In genomic region chr15:71162309-71162708, GRCh38 we compare ENCODE assay signal across 36 cellular contexts. TPM values are rescaled to one million over a fixed set of nuclear protein-coding genes. Genes with fewer than 3 reads are reported as not detected.
"Had no signal": no experiment of that assay in that cellular context is flagged by ENCODE, and none has a peak within 500 bp of the region (broad histone marks: within the 10 kb centered on the region; RNA-seq: fewer than 3 reads in every experiment).

No MANE protein-coding gene starts in this region.

- H3K27ac ChIP-seq: adrenal gland, ascending aorta, body of pancreas, brain microvascular endothelial cell, cardiac muscle cell had no signal

- H3K4me1 Mint-ChIP-seq: activated naive CD4-positive, alpha-beta T cell treated with anti-CD3 and anti-CD28 coated beads, Interleukin-2, amount 10 ng/mL, durations not matched to agents 7 days and 5 days; activated naive CD4-positive, alpha-beta T cell treated with anti-CD3 and anti-CD28 coated beads, Interleukin-2, amount 50 U/mL, for 24 hours; activated naive CD8-positive, alpha-beta T cell treated with anti-CD3 and anti-CD28 coated beads for 36 hours; activated naive CD8-positive, alpha-beta T cell treated with anti-CD3 and anti-CD28 coated beads, Interleukin-2, amount 10 ng/mL, durations not matched to agents 7 days and 5 days; activated naive CD8-positive, alpha-beta T cell treated with anti-CD3 and anti-CD28 coated beads, Interleukin-2, amount 50 U/mL, for 24 hours; activated T-helper 17 cell treated with anti-CD3 and anti-CD28 coated beads, Interleukin-2, amount 50 U/mL, for 72 hours; brain; central memory CD8-positive, alpha-beta T cell had no signal

- H3K9me3 Mint-ChIP-seq: activated T-helper 1 cell treated with anti-CD3 and anti-CD28 coated beads, Interleukin-12 subunit alpha, Interleukin-12 subunit beta, Interleukin-2, Interleukin-4 antibody, amounts not matched to agents 30 ng/mL and 10 ng/mL and 1 ng/mL, durations not matched to agents 14 hours and 24 hours and 36 hours had no signal

- H3K4me3 ChIP-seq: adrenal gland, ascending aorta, body of pancreas, cardiac muscle cell had no signal

- ATAC-seq: activated naive CD4-positive, alpha-beta T cell treated with anti-CD3 and anti-CD28 coated beads, Interleukin-2, amount 50 U/mL, for 72 hours; activated naive CD8-positive, alpha-beta T cell treated with anti-CD3 and anti-CD28 coated beads, Interleukin-2, amount 50 U/mL, for 24 hours; activated T-cell treated with anti-CD3 and anti-CD28 coated beads, Interleukin-2, amount 50 U/mL, for 4 hours; activated T-cell treated with anti-CD3 and anti-CD28 coated beads, Interleukin-2, amount 50 U/mL, for 72 hours; activated T-helper 17 cell treated with anti-CD3 and anti-CD28 coated beads, Interleukin-2, amount 50 U/mL, for 72 hours; body of pancreas had no signal

- DNase-seq: activated effector memory CD4-positive, alpha-beta T cell treated with anti-CD3 and anti-CD28 coated beads, Interleukin-2, amount 50 U/mL, for 16 hours; activated effector memory CD4-positive, alpha-beta T cell treated with Interleukin-2 at 50 U/mL for 16 hours; activated gamma-delta T cell; activated gamma-delta T cell treated with Interleukin-2 at 50 U/mL for 16 hours; activated naive CD4-positive, alpha-beta T cell; activated naive CD4-positive, alpha-beta T cell treated with anti-CD3 and anti-CD28 coated beads for 36 hours; activated naive CD4-positive, alpha-beta T cell treated with anti-CD3 and anti-CD28 coated beads, Interleukin-2, amount 10 ng/mL, durations not matched to agents 7 days and 5 days; activated naive CD4-positive, alpha-beta T cell treated with anti-CD3 and anti-CD28 coated beads, Interleukin-2, amount 50 U/mL, for 16 hours; activated naive CD4-positive, alpha-beta T cell treated with Interleukin-2 at 50 U/mL for 16 hours; activated naive CD8-positive, alpha-beta T cell treated with anti-CD3 and anti-CD28 coated beads for 36 hours; activated naive CD8-positive, alpha-beta T cell treated with anti-CD3 and anti-CD28 coated beads, Interleukin-2, amount 10 ng/mL, durations not matched to agents 7 days and 5 days; activated naive CD8-positive, alpha-beta T cell treated with anti-CD3 and anti-CD28 coated beads, Interleukin-2, amount 50 U/mL, for 24 hours; activated T-cell treated with anti-CD3 and anti-CD28 coated beads, Interleukin-2, amount 50 U/mL, for 1 hour; activated T-cell treated with anti-CD3 and anti-CD28 coated beads, Interleukin-2, amount 50 U/mL, for 24 hours; activated T-cell treated with anti-CD3 and anti-CD28 coated beads, Interleukin-2, amount 50 U/mL, for 4 hours; activated T-cell treated with anti-CD3 and anti-CD28 coated beads, Interleukin-2, amount 50 U/mL, for 48 hours; activated T-cell treated with anti-CD3 and anti-CD28 coated beads, Interleukin-2, amount 50 U/mL, for 72 hours; adrenal gland; amniotic stem cell; amygdala; anterior cingulate cortex; aorta; body of pancreas; brain microvascular endothelial cell; caudate nucleus; central memory CD4-positive, alpha-beta T cell had no signal

- H3K27me3 ChIP-seq: adrenal gland, ascending aorta, body of pancreas, brain microvascular endothelial cell, cardiac muscle cell had no signal

- H3K27me3 Mint-ChIP-seq: activated naive CD4-positive, alpha-beta T cell treated with anti-CD3 and anti-CD28 coated beads, Interleukin-2, amount 10 ng/mL, durations not matched to agents 7 days and 5 days; brain had no signal

- H3K36me3 ChIP-seq: adrenal gland, ascending aorta, brain microvascular endothelial cell, cardiac muscle cell had no signal

- H3K27ac Mint-ChIP-seq: activated naive CD4-positive, alpha-beta T cell treated with anti-CD3 and anti-CD28 coated beads for 36 hours; activated naive CD4-positive, alpha-beta T cell treated with anti-CD3 and anti-CD28 coated beads, Interleukin-2, amount 10 ng/mL, durations not matched to agents 7 days and 5 days; activated naive CD4-positive, alpha-beta T cell treated with anti-CD3 and anti-CD28 coated beads, Interleukin-2, amount 50 U/mL, for 24 hours; activated naive CD4-positive, alpha-beta T cell treated with anti-CD3 and anti-CD28 coated beads, Interleukin-2, amount 50 U/mL, for 72 hours; activated naive CD8-positive, alpha-beta T cell; activated naive CD8-positive, alpha-beta T cell treated with anti-CD3 and anti-CD28 coated beads for 36 hours; activated naive CD8-positive, alpha-beta T cell treated with anti-CD3 and anti-CD28 coated beads, Interleukin-2, amount 10 ng/mL, durations not matched to agents 7 days and 5 days; activated naive CD8-positive, alpha-beta T cell treated with anti-CD3 and anti-CD28 coated beads, Interleukin-2, amount 50 U/mL, for 24 hours; activated T-cell treated with anti-CD3 and anti-CD28 coated beads, Interleukin-2, amount 50 U/mL, for 24 hours; activated T-cell treated with anti-CD3 and anti-CD28 coated beads, Interleukin-2, amount 50 U/mL, for 72 hours; activated T-helper 1 cell treated with anti-CD3 and anti-CD28 coated beads, Interleukin-12 subunit alpha, Interleukin-12 subunit beta, Interleukin-2, Interleukin-4 antibody, amounts not matched to agents 30 ng/mL and 10 ng/mL and 1 ng/mL, durations not matched to agents 14 hours and 24 hours and 36 hours; activated T-helper 17 cell treated with anti-CD3 and anti-CD28 coated beads, Interleukin-2, amount 50 U/mL, for 72 hours; activated T-helper 2 cell treated with anti-CD3 and anti-CD28 coated beads, Interferon-gamma antibody, Interleukin-2, Interleukin-4, amounts not matched to agents 10 μg/mL and 5 μg/mL and 100 μg/mL, durations not matched to agents 14 hours and 24 hours and 36 hours; brain had no signal

- H3K9me3 ChIP-seq: adrenal gland, ascending aorta, body of pancreas had no signal

- H3K4me1 ChIP-seq: adrenal gland, body of pancreas had no signal

- H3K36me3 Mint-ChIP-seq: activated naive CD4-positive, alpha-beta T cell treated with anti-CD3 and anti-CD28 coated beads, Interleukin-2, amount 10 ng/mL, durations not matched to agents 7 days and 5 days; activated naive CD4-positive, alpha-beta T cell treated with anti-CD3 and anti-CD28 coated beads, Interleukin-2, amount 50 U/mL, for 24 hours; activated naive CD8-positive, alpha-beta T cell; activated naive CD8-positive, alpha-beta T cell treated with anti-CD3 and anti-CD28 coated beads for 36 hours; activated naive CD8-positive, alpha-beta T cell treated with anti-CD3 and anti-CD28 coated beads, Interleukin-2, amount 10 ng/mL, durations not matched to agents 7 days and 5 days had no signal

- H3K4me3 Mint-ChIP-seq: activated naive CD4-positive, alpha-beta T cell treated with anti-CD3 and anti-CD28 coated beads for 36 hours; activated naive CD4-positive, alpha-beta T cell treated with anti-CD3 and anti-CD28 coated beads, Interleukin-2, amount 10 ng/mL, durations not matched to agents 7 days and 5 days; activated naive CD4-positive, alpha-beta T cell treated with anti-CD3 and anti-CD28 coated beads, Interleukin-2, amount 50 U/mL, for 24 hours; activated naive CD8-positive, alpha-beta T cell; activated naive CD8-positive, alpha-beta T cell treated with anti-CD3 and anti-CD28 coated beads for 36 hours; activated naive CD8-positive, alpha-beta T cell treated with anti-CD3 and anti-CD28 coated beads, Interleukin-2, amount 10 ng/mL, durations not matched to agents 7 days and 5 days; activated naive CD8-positive, alpha-beta T cell treated with anti-CD3 and anti-CD28 coated beads, Interleukin-2, amount 50 U/mL, for 24 hours; activated T-cell treated with anti-CD3 and anti-CD28 coated beads, Interleukin-2, amount 50 U/mL, for 24 hours; activated T-cell treated with anti-CD3 and anti-CD28 coated beads, Interleukin-2, amount 50 U/mL, for 4 hours; activated T-cell treated with anti-CD3 and anti-CD28 coated beads, Interleukin-2, amount 50 U/mL, for 72 hours; activated T-helper 1 cell treated with anti-CD3 and anti-CD28 coated beads, Interleukin-12 subunit alpha, Interleukin-12 subunit beta, Interleukin-2, Interleukin-4 antibody, amounts not matched to agents 30 ng/mL and 10 ng/mL and 1 ng/mL, durations not matched to agents 14 hours and 24 hours and 36 hours; activated T-helper 17 cell treated with anti-CD3 and anti-CD28 coated beads, Interleukin-2, amount 50 U/mL, for 72 hours; brain; central memory CD8-positive, alpha-beta T cell had no signal

RNA-seq across cellular contexts. Expression of gene THSD4, which starts 47.0 kb away (rescaled TPM):
- total RNA-seq: activated naive CD4-positive, alpha-beta T cell treated with anti-CD3 and anti-CD28 coated beads for 36 hours; activated naive CD4-positive, alpha-beta T cell treated with anti-CD3 and anti-CD28 coated beads, Interleukin-2, amount 50 U/mL, for 72 hours; activated naive CD8-positive, alpha-beta T cell treated with anti-CD3 and anti-CD28 coated beads for 36 hours; activated naive CD8-positive, alpha-beta T cell treated with anti-CD3 and anti-CD28 coated beads, Interleukin-2, amount 10 ng/mL, durations not matched to agents 7 days and 5 days; activated T-cell treated with anti-CD3 and anti-CD28 coated beads, Interleukin-2, amount 50 U/mL, for 72 hours; activated T-helper 1 cell treated with anti-CD3 and anti-CD28 coated beads, Interleukin-12 subunit alpha, Interleukin-12 subunit beta, Interleukin-2, Interleukin-4 antibody, amounts not matched to agents 30 ng/mL and 10 ng/mL and 1 ng/mL, durations not matched to agents 14 hours and 24 hours and 36 hours; activated T-helper 2 cell treated with anti-CD3 and anti-CD28 coated beads, Interferon-gamma antibody, Interleukin-2, Interleukin-4, amounts not matched to agents 10 μg/mL and 5 μg/mL and 100 μg/mL, durations not matched to agents 14 hours and 24 hours and 36 hours had no signal
